In the genomic region with DNA sequence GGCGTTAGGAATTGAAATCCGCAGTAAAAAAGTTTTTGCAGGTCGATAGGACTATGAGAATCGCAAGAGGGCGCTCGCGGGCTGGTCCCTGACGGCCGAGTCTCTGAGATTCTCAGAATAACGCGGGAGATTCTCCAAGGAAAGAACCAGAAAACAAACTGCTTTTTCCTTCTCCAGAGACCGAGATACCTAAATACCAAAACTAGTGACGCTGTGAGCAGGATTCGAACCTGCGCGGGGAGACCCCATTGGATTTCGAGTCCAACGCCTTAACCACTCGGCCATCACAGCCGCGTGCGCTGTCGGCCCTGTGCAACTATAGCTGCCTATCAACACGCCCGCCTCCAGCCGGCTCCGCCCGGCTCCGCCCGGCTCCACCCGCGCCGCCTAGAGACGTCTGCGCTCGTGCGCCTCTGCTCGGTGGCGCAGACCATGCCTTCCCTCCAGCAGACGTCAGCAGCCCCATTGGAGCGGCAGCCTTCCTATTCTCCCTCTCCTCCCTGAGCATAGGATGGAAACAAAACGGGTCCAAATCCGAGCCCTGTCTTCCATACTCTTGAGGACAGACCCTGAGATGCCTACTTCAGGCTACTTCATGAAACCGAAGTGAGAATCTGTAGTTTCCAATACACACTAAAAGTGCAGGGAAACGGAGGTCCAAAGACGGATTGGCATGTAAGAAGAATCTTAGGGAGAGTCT, we compare ENCODE assay signal across 1 cellular context.
TF ChIP-seq lines count a peak whose summit lies in the region.

No MANE protein-coding gene starts in this region.

TF ChIP-seq in HepG2, 621 proteins besides CTCF, POLR2A, EP300 and RAD21 (continued from another document and continues in another):
- TF ChIP-seq, protein P1, sequence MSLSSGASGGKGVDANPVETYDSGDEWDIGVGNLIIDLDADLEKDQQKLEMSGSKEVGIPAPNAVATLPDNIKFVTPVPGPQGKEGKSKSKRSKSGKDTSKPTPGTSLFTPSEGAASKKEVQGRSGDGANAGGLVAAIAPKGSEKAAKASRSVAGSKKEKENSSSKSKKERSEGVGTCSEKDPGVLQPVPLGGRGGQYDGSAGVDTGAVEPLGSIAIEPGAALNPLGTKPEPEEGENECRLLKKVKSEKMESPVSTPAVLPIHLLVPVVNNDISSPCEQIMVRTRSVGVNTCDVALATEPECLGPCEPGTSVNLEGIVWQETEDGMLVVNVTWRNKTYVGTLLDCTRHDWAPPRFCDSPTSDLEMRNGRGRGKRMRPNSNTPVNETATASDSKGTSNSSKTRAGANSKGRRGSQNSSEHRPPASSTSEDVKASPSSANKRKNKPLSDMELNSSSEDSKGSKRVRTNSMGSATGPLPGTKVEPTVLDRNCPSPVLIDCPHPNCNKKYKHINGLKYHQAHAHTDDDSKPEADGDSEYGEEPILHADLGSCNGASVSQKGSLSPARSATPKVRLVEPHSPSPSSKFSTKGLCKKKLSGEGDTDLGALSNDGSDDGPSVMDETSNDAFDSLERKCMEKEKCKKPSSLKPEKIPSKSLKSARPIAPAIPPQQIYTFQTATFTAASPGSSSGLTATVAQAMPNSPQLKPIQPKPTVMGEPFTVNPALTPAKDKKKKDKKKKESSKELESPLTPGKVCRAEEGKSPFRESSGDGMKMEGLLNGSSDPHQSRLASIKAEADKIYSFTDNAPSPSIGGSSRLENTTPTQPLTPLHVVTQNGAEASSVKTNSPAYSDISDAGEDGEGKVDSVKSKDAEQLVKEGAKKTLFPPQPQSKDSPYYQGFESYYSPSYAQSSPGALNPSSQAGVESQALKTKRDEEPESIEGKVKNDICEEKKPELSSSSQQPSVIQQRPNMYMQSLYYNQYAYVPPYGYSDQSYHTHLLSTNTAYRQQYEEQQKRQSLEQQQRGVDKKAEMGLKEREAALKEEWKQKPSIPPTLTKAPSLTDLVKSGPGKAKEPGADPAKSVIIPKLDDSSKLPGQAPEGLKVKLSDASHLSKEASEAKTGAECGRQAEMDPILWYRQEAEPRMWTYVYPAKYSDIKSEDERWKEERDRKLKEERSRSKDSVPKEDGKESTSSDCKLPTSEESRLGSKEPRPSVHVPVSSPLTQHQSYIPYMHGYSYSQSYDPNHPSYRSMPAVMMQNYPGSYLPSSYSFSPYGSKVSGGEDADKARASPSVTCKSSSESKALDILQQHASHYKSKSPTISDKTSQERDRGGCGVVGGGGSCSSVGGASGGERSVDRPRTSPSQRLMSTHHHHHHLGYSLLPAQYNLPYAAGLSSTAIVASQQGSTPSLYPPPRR (CRISPR knock-in tag; IDR thresholded peaks at IDR 0.05; ENCODE audit: borderline replicate concordance), result peak; percentile 38; the same call in 1 of the 2 replicates
- TF ChIP-seq, protein P2, sequence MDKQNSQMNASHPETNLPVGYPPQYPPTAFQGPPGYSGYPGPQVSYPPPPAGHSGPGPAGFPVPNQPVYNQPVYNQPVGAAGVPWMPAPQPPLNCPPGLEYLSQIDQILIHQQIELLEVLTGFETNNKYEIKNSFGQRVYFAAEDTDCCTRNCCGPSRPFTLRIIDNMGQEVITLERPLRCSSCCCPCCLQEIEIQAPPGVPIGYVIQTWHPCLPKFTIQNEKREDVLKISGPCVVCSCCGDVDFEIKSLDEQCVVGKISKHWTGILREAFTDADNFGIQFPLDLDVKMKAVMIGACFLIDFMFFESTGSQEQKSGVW (CRISPR knock-in tag; IDR thresholded peaks at IDR 0.05; ENCODE audit: borderline replicate concordance), result peak; percentile 56; the same call in 1 of the 2 replicates
- TF ChIP-seq ZNF546 (CRISPR knock-in tag; conservative IDR thresholded peaks at IDR 0.05), result 0 out of 2 replicates have a peak, but pooled peaks have one; percentile 63
- peak; percentile 84; the same call in 1 of the 2 replicates for TF ChIP-seq ZSCAN29 (CRISPR knock-in tag; conservative IDR thresholded peaks at IDR 0.05)
- peak; percentile 66; the same call in 1 of the 2 replicates for TF ChIP-seq ZNF629 (CRISPR knock-in tag; conservative IDR thresholded peaks at IDR 0.05)
- peak; percentile 95; the same call in 1 of the 2 replicates for TF ChIP-seq HOXA5 (CRISPR knock-in tag; IDR thresholded peaks at IDR 0.05)
- TF ChIP-seq SMYD3 (CRISPR knock-in tag; IDR thresholded peaks at IDR 0.05), result 0 out of 2 replicates have a peak, but pooled peaks have one; percentile 9
- peak; percentile 62; the same call in 1 of the 2 replicates for TF ChIP-seq ZNF12 (CRISPR knock-in tag; IDR thresholded peaks at IDR 0.05)
- TF ChIP-seq ZNF382 (CRISPR knock-in tag; IDR thresholded peaks at IDR 0.05; ENCODE audit: borderline replicate concordance), result no peak
- no peak for TF ChIP-seq LCORL (IDR thresholded peaks at IDR 0.05)
- peak; percentile 68; the same call in 1 of the 2 replicates for TF ChIP-seq LCORL (CRISPR knock-in tag; IDR thresholded peaks at IDR 0.05)
- TF ChIP-seq MEIS2 (CRISPR knock-in tag; IDR thresholded peaks at IDR 0.05), result peak; percentile 69; the same call in 1 of the 2 replicates
- TF ChIP-seq ZNF224 (CRISPR knock-in tag; IDR thresholded peaks at IDR 0.05), result peak; percentile 97
- peak; percentile 26; the same call in 1 of the 2 replicates for TF ChIP-seq RERE (CRISPR knock-in tag; IDR thresholded peaks at IDR 0.05; ENCODE audit: low read depth)
- peak; percentile 79; the same call in 1 of the 2 replicates for TF ChIP-seq MEIS1 (CRISPR knock-in tag; IDR thresholded peaks at IDR 0.05; ENCODE audit: borderline replicate concordance)
- TF ChIP-seq ONECUT2 (CRISPR knock-in tag; IDR thresholded peaks at IDR 0.05), result peak; percentile 47; the same call in 1 of the 2 replicates
- no peak; the same call in 1 of the 2 replicates for TF ChIP-seq HNF4G (IDR thresholded peaks at IDR 0.05; ENCODE audit: borderline replicate concordance, low read depth, low read length)
- peak; percentile 53; the same call in 1 of the 2 replicates for TF ChIP-seq HNF4G (CRISPR knock-in tag; IDR thresholded peaks at IDR 0.05; ENCODE audit: borderline replicate concordance, low read depth)
- peak; percentile 59; the same call in 1 of the 2 replicates for TF ChIP-seq ZBTB20 (CRISPR knock-in tag; IDR thresholded peaks at IDR 0.05; ENCODE audit: borderline replicate concordance, low read depth)
- TF ChIP-seq, protein P3, sequence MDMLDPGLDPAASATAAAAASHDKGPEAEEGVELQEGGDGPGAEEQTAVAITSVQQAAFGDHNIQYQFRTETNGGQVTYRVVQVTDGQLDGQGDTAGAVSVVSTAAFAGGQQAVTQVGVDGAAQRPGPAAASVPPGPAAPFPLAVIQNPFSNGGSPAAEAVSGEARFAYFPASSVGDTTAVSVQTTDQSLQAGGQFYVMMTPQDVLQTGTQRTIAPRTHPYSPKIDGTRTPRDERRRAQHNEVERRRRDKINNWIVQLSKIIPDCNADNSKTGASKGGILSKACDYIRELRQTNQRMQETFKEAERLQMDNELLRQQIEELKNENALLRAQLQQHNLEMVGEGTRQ (IDR thresholded peaks at IDR 0.05; ENCODE audit: low read depth, low read length), result no peak
- TF ChIP-seq, protein P3 (CRISPR knock-in tag; IDR thresholded peaks at IDR 0.05; ENCODE audit: borderline replicate concordance), result 0 out of 2 replicates have a peak, but pooled peaks have one; percentile 52
- TF ChIP-seq MED1 (CRISPR knock-in tag; IDR thresholded peaks at IDR 0.05), result peak; percentile 83
- TF ChIP-seq ZNF747 (CRISPR knock-in tag; IDR thresholded peaks at IDR 0.05; ENCODE audit: borderline replicate concordance), result peak; percentile 78; the same call in 1 of the 2 replicates
- TF ChIP-seq, protein P4, sequence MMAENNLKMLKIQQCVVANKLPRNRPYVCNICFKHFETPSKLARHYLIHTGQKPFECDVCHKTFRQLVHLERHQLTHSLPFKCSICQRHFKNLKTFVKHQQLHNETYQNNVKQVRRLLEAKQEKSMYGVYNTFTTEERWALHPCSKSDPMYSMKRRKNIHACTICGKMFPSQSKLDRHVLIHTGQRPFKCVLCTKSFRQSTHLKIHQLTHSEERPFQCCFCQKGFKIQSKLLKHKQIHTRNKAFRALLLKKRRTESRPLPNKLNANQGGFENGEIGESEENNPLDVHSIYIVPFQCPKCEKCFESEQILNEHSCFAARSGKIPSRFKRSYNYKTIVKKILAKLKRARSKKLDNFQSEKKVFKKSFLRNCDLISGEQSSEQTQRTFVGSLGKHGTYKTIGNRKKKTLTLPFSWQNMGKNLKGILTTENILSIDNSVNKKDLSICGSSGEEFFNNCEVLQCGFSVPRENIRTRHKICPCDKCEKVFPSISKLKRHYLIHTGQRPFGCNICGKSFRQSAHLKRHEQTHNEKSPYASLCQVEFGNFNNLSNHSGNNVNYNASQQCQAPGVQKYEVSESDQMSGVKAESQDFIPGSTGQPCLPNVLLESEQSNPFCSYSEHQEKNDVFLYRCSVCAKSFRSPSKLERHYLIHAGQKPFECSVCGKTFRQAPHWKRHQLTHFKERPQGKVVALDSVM (CRISPR knock-in tag; IDR thresholded peaks at IDR 0.05), result peak; percentile 11; the same call in 1 of the 2 replicates
- TF ChIP-seq ZFP41 (CRISPR knock-in tag; IDR thresholded peaks at IDR 0.05; ENCODE audit: borderline replicate concordance), result 0 out of 2 replicates have a peak, but pooled peaks have one; percentile 26
- no peak for TF ChIP-seq ZNF639 (CRISPR knock-in tag; conservative IDR thresholded peaks at IDR 0.05)
- TF ChIP-seq CENPBD1 (CRISPR knock-in tag; IDR thresholded peaks at IDR 0.05; ENCODE audit: borderline replicate concordance, low read depth), result 0 out of 2 replicates have a peak, but pooled peaks have one; percentile 24
- TF ChIP-seq ATF7 (IDR thresholded peaks at IDR 0.05), result no peak
- TF ChIP-seq ATF7 (CRISPR knock-in tag; IDR thresholded peaks at IDR 0.05), result 0 out of 2 replicates have a peak, but pooled peaks have one; percentile 17
- no peak for TF ChIP-seq CENPX (CRISPR knock-in tag; IDR thresholded peaks at IDR 0.05)
